In the genomic region with DNA sequence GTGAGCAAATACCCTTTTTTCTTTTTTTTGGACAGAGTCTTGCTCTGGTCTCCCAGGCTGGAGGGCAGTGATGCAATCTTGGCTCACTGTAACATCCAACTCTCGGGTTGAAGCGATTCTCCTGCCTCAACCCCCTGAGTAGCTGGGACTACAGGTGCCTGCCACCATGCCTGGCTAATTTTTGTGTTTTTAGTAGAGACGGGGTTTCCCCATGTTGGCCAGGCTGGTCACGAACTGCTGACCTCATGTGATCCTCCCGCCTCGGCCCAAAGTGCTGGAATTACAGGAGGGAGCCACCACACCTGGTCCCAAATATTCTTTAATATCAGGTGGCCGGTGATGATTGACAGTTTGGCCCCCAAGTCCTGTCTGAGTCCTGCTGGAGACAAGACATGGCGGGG, we compare ENCODE assay signal across 1 cellular context.
TF ChIP-seq lines count a peak whose summit lies in the region.

No MANE protein-coding gene starts in this region.

TF ChIP-seq in IMR-90, 13 proteins besides CTCF, POLR2A, EP300 and RAD21:
- TF ChIP-seq CEBPB (IDR thresholded peaks at IDR 0.05; ENCODE audit: low read depth, low read length) (peak; percentile 64), NFE2L2 (IDR thresholded peaks at IDR 0.05; ENCODE audit: low read depth, low read length) (no peak), SMC3 (IDR thresholded peaks at IDR 0.05; ENCODE audit: low read depth, low read length) (no peak), FOS (IDR thresholded peaks at IDR 0.05; ENCODE audit: low read depth, low read length) (no peak), CHD1 (IDR thresholded peaks at IDR 0.05; ENCODE audit: low read depth, low read length) (no peak), MAFK (IDR thresholded peaks at IDR 0.05; ENCODE audit: low read depth, low read length) (no peak), RFX5 (IDR thresholded peaks at IDR 0.05; ENCODE audit: low read depth, low read length) (no peak)
- TF ChIP-seq, protein P1, sequence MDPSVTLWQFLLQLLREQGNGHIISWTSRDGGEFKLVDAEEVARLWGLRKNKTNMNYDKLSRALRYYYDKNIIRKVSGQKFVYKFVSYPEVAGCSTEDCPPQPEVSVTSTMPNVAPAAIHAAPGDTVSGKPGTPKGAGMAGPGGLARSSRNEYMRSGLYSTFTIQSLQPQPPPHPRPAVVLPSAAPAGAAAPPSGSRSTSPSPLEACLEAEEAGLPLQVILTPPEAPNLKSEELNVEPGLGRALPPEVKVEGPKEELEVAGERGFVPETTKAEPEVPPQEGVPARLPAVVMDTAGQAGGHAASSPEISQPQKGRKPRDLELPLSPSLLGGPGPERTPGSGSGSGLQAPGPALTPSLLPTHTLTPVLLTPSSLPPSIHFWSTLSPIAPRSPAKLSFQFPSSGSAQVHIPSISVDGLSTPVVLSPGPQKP (IDR thresholded peaks at IDR 0.05; ENCODE audit: borderline replicate concordance, low read depth, low read length): no peak
